1 cellular context compared by ENCODE assay signal in genomic region chr1:168861421-168862023, GRCh38.
TF ChIP-seq lines count a peak whose summit lies in the region.

No MANE protein-coding gene starts in this region.

TF ChIP-seq in WTC11, 78 proteins besides CTCF, POLR2A, EP300 and RAD21 (continued from another document):
- TF ChIP-seq ERG (CRISPR knock-in tag; IDR thresholded peaks at IDR 0.05) (no peak), TCF7 (CRISPR knock-in tag; IDR thresholded peaks at IDR 0.05; ENCODE audit: low read depth) (no peak), ZNF416 (CRISPR knock-in tag; IDR thresholded peaks at IDR 0.05) (no peak), TEAD1 (CRISPR knock-in tag; IDR thresholded peaks at IDR 0.05) (no peak), FOXJ3 (CRISPR knock-in tag; IDR thresholded peaks at IDR 0.05; ENCODE audit: borderline replicate concordance) (no peak), CDX4 (CRISPR knock-in tag; IDR thresholded peaks at IDR 0.05; ENCODE audit: borderline replicate concordance) (no peak), HMGXB4 (CRISPR knock-in tag; IDR thresholded peaks at IDR 0.05) (no peak), ZMAT4 (CRISPR knock-in tag; IDR thresholded peaks at IDR 0.05) (no peak)
